8 cellular contexts compared by ENCODE assay signal in the genomic region with DNA sequence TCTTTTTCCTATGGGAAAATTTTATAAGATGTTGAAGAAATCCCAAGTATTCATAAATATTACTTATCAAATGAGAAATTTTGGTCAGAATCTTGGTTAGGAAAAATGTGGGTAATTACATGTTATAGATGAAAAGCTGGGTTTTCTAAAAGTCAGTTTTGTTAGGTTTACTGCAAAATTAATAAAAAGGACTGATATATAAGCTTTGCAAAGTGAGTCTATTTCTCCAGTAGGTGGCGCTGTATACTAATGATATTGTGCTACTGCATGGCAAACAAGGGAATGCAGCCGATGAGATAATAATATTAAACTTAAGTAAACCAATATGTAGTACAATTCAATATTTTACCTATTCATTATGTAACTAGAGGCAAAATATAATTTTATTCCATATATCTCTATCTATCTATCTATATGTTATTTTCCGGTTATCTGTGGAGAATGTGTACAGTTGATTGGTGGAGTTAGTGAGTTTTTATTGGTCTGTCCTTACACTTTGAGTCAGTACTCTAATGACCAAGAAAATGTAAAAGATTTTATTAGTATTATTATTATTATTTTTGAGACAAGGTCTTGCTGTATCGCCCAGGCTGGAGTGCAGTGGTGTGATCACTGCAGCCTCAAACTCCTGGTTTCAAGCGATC. TPM values are rescaled to one million over a fixed set of nuclear protein-coding genes. Genes with fewer than 3 reads are reported as not detected.
DNase-seq lines count a peak whose midpoint lies in the region; ATAC-seq and TF ChIP-seq lines count a peak whose summit lies in the region.

No MANE protein-coding gene starts in this region.

- no peak overlapping the region for H3K27ac Mint-ChIP-seq in neural progenitor cell

- no peak overlapping the region for H2AFZ ChIP-seq in DND-41 (ENCODE audit: low read depth, low read length)
- H2AFZ ChIP-seq in neural progenitor cell (replicated peaks) = no peak overlapping the region

- peaks cover 9% of the 10 kb centered on the region for H3K9me3 Mint-ChIP-seq in neural progenitor cell

- H4K20me1 ChIP-seq in DND-41 (ENCODE audit: insufficient read depth, low read length) (no peaks in the 10 kb centered on the region), neural progenitor cell (ENCODE audit: low read depth) (no peaks in the 10 kb centered on the region)

- H3K36me3 ChIP-seq in DND-41 (ENCODE audit: insufficient read depth, low read length) = no peaks in the 10 kb centered on the region
- H3K36me3 ChIP-seq in neural progenitor cell = no peaks in the 10 kb centered on the region

- no peaks in the 10 kb centered on the region for H3K4me1 Mint-ChIP-seq in neural progenitor cell

- H3K9ac ChIP-seq in DND-41 (ENCODE audit: low read depth, low read length) (no peak overlapping the region), neural progenitor cell (no peak overlapping the region)

- no peak overlapping the region for H3K4me2 ChIP-seq in DND-41 (ENCODE audit: insufficient read depth, low read length)
- no peak overlapping the region for H3K4me2 ChIP-seq in neural progenitor cell

- ATAC-seq in DND-41 (ENCODE audit: insufficient read depth, low read depth) (peak; percentile 78; the same call in 2 of the 3 replicates), GM21723 (IDR thresholded peaks at IDR 0.05; ENCODE audit: unreplicated experiment) (peak; percentile 74), GM19397 (IDR thresholded peaks at IDR 0.05; ENCODE audit: unreplicated experiment) (no peak)

- H3K27me3 Mint-ChIP-seq in neural progenitor cell (ENCODE audit: insufficient read depth, low read depth) = peaks cover 5% of the 10 kb centered on the region

- H3K9me3 ChIP-seq in DND-41 (ENCODE audit: insufficient read depth, low read length, severe bottlenecking) (no peaks in the 10 kb centered on the region), neural progenitor cell (ENCODE audit: low read depth) (no peaks in the 10 kb centered on the region)

- DNase-seq in DND-41 (no peak), MV-4-11 (lab: John Stamatoyannopoulos, UW) (peak; percentile 37), RPMI7951 (ENCODE audit: low read depth) (peak; percentile 48), epithelial cell of proximal tubule (ENCODE audit: low read depth) (peak; percentile 37), neural progenitor cell (ENCODE audit: low spot score) (peak; percentile 84)
- DNase-seq in activated naive CD4-positive, alpha-beta T cell treated with Interleukin-2 at 50 U/mL for 16 hours = no peak

- peaks cover 5% of the 10 kb centered on the region for H3F3A ChIP-seq in neural progenitor cell (ENCODE audit: low read depth)

- H3K4me3 Mint-ChIP-seq in neural progenitor cell = no peak overlapping the region

- no peaks in the 10 kb centered on the region for H3K4me1 ChIP-seq in DND-41 (ENCODE audit: insufficient read depth, low read length)
- no peaks in the 10 kb centered on the region for H3K4me1 ChIP-seq in neural progenitor cell

- TF ChIP-seq CTCF in DND-41 (IDR thresholded peaks at IDR 0.05; ENCODE audit: borderline replicate concordance, extremely low read depth, low read length, poor library complexity, severe bottlenecking) = peak; percentile 78
- TF ChIP-seq CTCF in epithelial cell of proximal tubule (conservative IDR thresholded peaks at IDR 0.05; ENCODE audit: low read depth, low read length) = peak; percentile 75
- TF ChIP-seq CTCF in neural progenitor cell (IDR thresholded peaks at IDR 0.05) = peak; percentile 95

- peaks cover 8% of the 10 kb centered on the region for H3K36me3 Mint-ChIP-seq in neural progenitor cell

- H3K27ac ChIP-seq in DND-41 (ENCODE audit: low read length) = no peak overlapping the region
- H3K27ac ChIP-seq in neural progenitor cell = no peak overlapping the region

- no peaks in the 10 kb centered on the region for H3K27me3 ChIP-seq in DND-41 (ENCODE audit: insufficient read depth, low read length, poor library complexity)
- H3K27me3 ChIP-seq in neural progenitor cell = no peaks in the 10 kb centered on the region

- no peaks in the 10 kb centered on the region for H3K79me2 ChIP-seq in DND-41 (ENCODE audit: insufficient read depth, low read length)
- H3K79me2 ChIP-seq in neural progenitor cell (ENCODE audit: low read depth) = no peaks in the 10 kb centered on the region

- H3K4me3 ChIP-seq in DND-41 (ENCODE audit: low read depth in 1 of 2, low read length in 2 of 2) (no peak overlapping the region), epithelial cell of proximal tubule (ENCODE audit: low read depth, low read length) (no peak overlapping the region), neural progenitor cell (no peak overlapping the region)

RNA-seq across cellular contexts. Expression of gene MIPOL1, which starts 32.9 kb away (rescaled TPM):
- 3.2 and 5.4 TPM in 2 replicates for total RNA-seq in RPMI7951 (2014; rRNA removed; shearing (Covaris generic))
- total RNA-seq in epithelial cell of proximal tubule = 5.7 and 6.7 TPM in 2 replicates
- total RNA-seq in neural progenitor cell (ENCODE audit: low replicate concordance) = 13.8 and 18.4 TPM in 2 replicates

RNA-seq across cellular contexts. Expression of gene SLC25A21, which starts 58.3 kb away (rescaled TPM):
- total RNA-seq in RPMI7951 (2014; rRNA removed; shearing (Covaris generic)) = 0.68 and 0.84 TPM in 2 replicates
- total RNA-seq in epithelial cell of proximal tubule (0.81 and 1.5 TPM in 2 replicates), neural progenitor cell (ENCODE audit: low replicate concordance) (5.3 and 6.4 TPM in 2 replicates)

Comparison
In these comparisons a context has a peak if more than half of its experiments do, and no peak if none do; other contexts are left out.
1. DNase-seq: peak in MV-4-11 (single experiment), RPMI7951 (single experiment), epithelial cell of proximal tubule (single experiment) and neural progenitor cell (single experiment); none in DND-41 (single experiment) and activated naive CD4-positive, alpha-beta T cell treated with Interleukin-2 at 50 U/mL for 16 hours (single experiment).
2. Peak in every context shown above with its lines, with median percentiles within 50 percentile points of each other: CTCF ChIP-seq.